18 cellular contexts compared by ENCODE assay signal in genomic region chr16:81071816-81072215, GRCh38. TPM values are rescaled to one million over a fixed set of nuclear protein-coding genes. Genes with fewer than 3 reads are reported as not detected.
DNase-seq lines count a peak whose midpoint lies in the region; ATAC-seq, FAIRE-seq and TF ChIP-seq lines count a peak whose summit lies in the region.
"Had no signal": no experiment of that assay in that cellular context is flagged by ENCODE, and none has a peak within 500 bp of the region (broad histone marks: within the 10 kb centered on the region; RNA-seq: fewer than 3 reads in every experiment).

No MANE protein-coding gene starts in this region.

- H3K4me1 ChIP-seq in K562 (replicated peaks in 1 of 2; ENCODE audit: control insufficient read depth in 2 of 2, insufficient read depth in 2 of 2, low read length in 2 of 2) = peaks cover 5 to 10% of the 10 kb centered on the region in 2 experiments; a peak in 4 of 5 replicates
- H3K4me1 ChIP-seq in effector memory CD4-positive, alpha-beta T cell (ENCODE audit: control insufficient read depth, insufficient read depth, low read length, poor library complexity, severe bottlenecking) = no peaks in the 10 kb centered on the region

- H3K4me2 ChIP-seq in K562 (ENCODE audit: insufficient read depth, low read length) = no peak overlapping the region
- H3K4me2 ChIP-seq: KMS-11 had no signal

- no peak overlapping the region for H3K9ac ChIP-seq in K562 (ENCODE audit: insufficient read depth in 1 of 2, low read depth in 2 of 2, low read length in 2 of 2)
- H3K9ac ChIP-seq: KMS-11 had no signal

- TF ChIP-seq CTCF in K562 (IDR thresholded peaks at IDR 0.05 in 2 of 3, conservative IDR thresholded peaks at IDR 0.05 in 1 of 3; ENCODE audit: insufficient read depth in 2 of 3, low read depth in 1 of 3, low read length in 3 of 3) = no peak

- no peaks in the 10 kb centered on the region for H3K27me3 ChIP-seq in K562 (ENCODE audit: control insufficient read depth in 2 of 2, insufficient read depth in 2 of 2, low read length in 2 of 2)
- no peaks in the 10 kb centered on the region for H3K27me3 ChIP-seq in effector memory CD4-positive, alpha-beta T cell (replicated peaks; ENCODE audit: control insufficient read depth, insufficient read depth, low read length, poor library complexity, severe bottlenecking)
- H3K27me3 ChIP-seq: vagina had no signal

- WGBS in K562 (ENCODE audit: insufficient coverage, low coverage, missing lambda C conversion rate) = 20% methylated on average over 4 of the region's 4 CpGs

- POLR2A ChIA-PET in K562 (lab: Yijun Ruan, JAX) = interaction anchor here (0.7 kb wide), 1 partner anchor 26 kb away, joined by 3 read pairs; no protein-coding TSS in a partner anchor

- no peak for TF ChIP-seq EP300 in K562 (IDR thresholded peaks at IDR 0.05; ENCODE audit: low read length)

- H3K79me2 ChIP-seq in K562 (ENCODE audit: control insufficient read depth, insufficient read depth, low read length) = no peaks in the 10 kb centered on the region

- in situ Hi-C loops in K562 (cut with MboI) = no loop called here

- no peak for TF ChIP-seq POLR2A in K562 (conservative IDR thresholded peaks at IDR 0.05)

- no peaks in the 10 kb centered on the region for H4K20me1 ChIP-seq in K562 (replicated peaks; ENCODE audit: control insufficient read depth, insufficient read depth, low read length)

- TF ChIP-seq RAD21 in K562 (CRISPR knock-in tag; conservative IDR thresholded peaks at IDR 0.05 in 1 of 2, IDR thresholded peaks at IDR 0.05 in 1 of 2) = no peak

- peak; percentile 51 for ATAC-seq in K562
- no peak for ATAC-seq in GM18858 (IDR thresholded peaks at IDR 0.05; ENCODE audit: unreplicated experiment)
- ATAC-seq in HG03469 (IDR thresholded peaks at IDR 0.05; ENCODE audit: unreplicated experiment) = no peak
- ATAC-seq: stimulated activated memory B cell treated with anti-CD40 and anti-IgM and Interleukin-4, amounts not matched to agents 10 μg/mL and 1 μg/mL and 100 μg/mL, for 72 hours had no signal

- H3K27ac ChIP-seq in K562 (ENCODE audit: extremely low read depth, low read depth, low read length) = peak overlapping the region; percentile 29; the same call in 1 of the 3 replicates
- H3K27ac ChIP-seq in effector memory CD4-positive, alpha-beta T cell (ENCODE audit: insufficient read depth, low read length, poor library complexity, severe bottlenecking) = no peak overlapping the region
- H3K27ac ChIP-seq: KMS-11, vagina had no signal

- H3K9me1 ChIP-seq in K562 (ENCODE audit: control insufficient read depth, insufficient read depth, low read length) = no peaks in the 10 kb centered on the region

- no peaks in the 10 kb centered on the region for H3K9me3 ChIP-seq in K562 (replicated peaks; ENCODE audit: control insufficient read depth, insufficient read depth, low read depth, low read length)
- no peaks in the 10 kb centered on the region for H3K9me3 ChIP-seq in effector memory CD4-positive, alpha-beta T cell (ENCODE audit: control insufficient read depth, low read length)
- H3K9me3 ChIP-seq: vagina had no signal

- peak; percentile 85 for FAIRE-seq in K562 (lab: Jason Lieb, UNC)
- FAIRE-seq: H1 had no signal

- no peaks in the 10 kb centered on the region for H3K36me3 ChIP-seq in K562 (ENCODE audit: control insufficient read depth, insufficient read depth, low read length)
- H3K36me3 ChIP-seq in effector memory CD4-positive, alpha-beta T cell (ENCODE audit: control insufficient read depth, insufficient read depth, low read length) = no peaks in the 10 kb centered on the region
- H3K36me3 ChIP-seq: vagina had no signal

- CTCF ChIA-PET in K562 (lab: Yijun Ruan, JAX; ENCODE audit: low intra/inter-chr PET ratio) = no interaction called here

- no peak overlapping the region for H2AFZ ChIP-seq in K562 (ENCODE audit: low read depth, low read length)

- no TSS peak for BruUV-seq in K562 (replicated peaks; lab: Mats Ljungman, UMichigan)

- peak; percentile 55 for DNase-seq in EL
- DNase-seq in MV-4-11 (lab: John Stamatoyannopoulos, UW) = peak; percentile 18
- peak; percentile 61 to 65 (median 63) for DNase-seq in K562 (ENCODE audit: extremely low read depth in 1 of 4, low spot score in 3 of 4)
- DNase-seq in kidney tubule cell (ENCODE audit: low spot score) = peak; percentile 84
- DNase-seq in stimulated activated CD4-positive, alpha-beta T cell treated with anti-CD3 and anti-CD28 coated beads, Interleukin-2, amount 100 ng/mL, for 24 hours = no peak
- DNase-seq in effector memory CD4-positive, alpha-beta T cell = no peak
- DNase-seq: activated B cell treated with CpG ODN at 0.5 μM for 24 hours, activated gamma-delta T cell, NCI-H146, NCI-H446 treated with DMSO at 0.1 percent for 48 hours, nucleus accumbens had no signal

- intact Hi-C loops in K562 (cut with micrococcal nuclease) = no loop called here

- H3K4me3 ChIP-seq in K562 = no peak overlapping the region
- H3K4me3 ChIP-seq in effector memory CD4-positive, alpha-beta T cell (ENCODE audit: insufficient read depth, low read depth, low read length, poor library complexity, severe bottlenecking) = no peak overlapping the region
- H3K4me3 ChIP-seq: vagina had no signal

TF ChIP-seq in K562, 482 proteins besides CTCF, POLR2A, EP300 and RAD21 (continues in another document):
- TF ChIP-seq ZNF444 (CRISPR knock-in tag; IDR thresholded peaks at IDR 0.05) = no peak
- TF ChIP-seq ATF1 (CRISPR knock-in tag; IDR thresholded peaks at IDR 0.05) = no peak
- TF ChIP-seq ATF1 (tag; IDR thresholded peaks at IDR 0.05) = no peak
- no peak for TF ChIP-seq STAT5A (IDR thresholded peaks at IDR 0.05; ENCODE audit: borderline replicate concordance, low read length)

RNA-seq across cellular contexts. Expression of gene C16orf46, which starts 5.2 kb away (rescaled TPM):
- 1.1 and 1.4 TPM in 2 replicates for total RNA-seq in K562 (2011; cell fraction: chromatin; rRNA removed; ENCODE audit: low replicate concordance)
- total RNA-seq in K562 (2011; cell fraction: nucleolus; rRNA removed) = 0.26 and 0.67 TPM in 2 replicates
- 0.53 and 0.81 TPM in 2 replicates for total RNA-seq in K562 (2011; cell fraction: nucleoplasm; rRNA removed)
- total RNA-seq in K562 (2014; rRNA removed) = 0.54 TPM in 1 of 2 replicates, not detected in the other
- total RNA-seq in K562 (2014; rRNA removed; fragmentation: Illumina TruSeq; extraction: Trizol) = 0.19 TPM in 1 of 2 replicates, not detected in the other
- total RNA-seq in K562 (2015; rRNA removed; fragmentation: Illumina TruSeq; extraction: Trizol) = 0.23 and 0.33 TPM in 2 replicates
- total RNA-seq in K562 (2021) = 0.47 and 1.0 TPM in 2 replicates
- 0.35 and 0.36 TPM in 2 replicates for polyA plus RNA-seq in K562 (2011; rRNA removed)
- polyA plus RNA-seq in K562 (2011; cell fraction: cytosol; rRNA removed) = 0.62 and 0.63 TPM in 2 replicates
- 0.31 and 1.1 TPM in 2 replicates for polyA plus RNA-seq in K562 (2011; cell fraction: nucleus; rRNA removed)
- polyA plus RNA-seq in K562 (2012) = 0.98 and 1.7 TPM in 2 replicates
- 0.98 TPM in 1 of 2 replicates, not detected in the other for polyA plus RNA-seq in K562 (2014; fragmentation: Illumina TruSeq; extraction: Trizol)
- polyA plus RNA-seq in K562 (2014; fragmentation: Nextera tagmentation; extraction: Ambion mirVana) = under 1 TPM; 0.10 to 0.13 TPM
- polyA plus RNA-seq in K562 (2014; rRNA removed) = 0.52 and 1.7 TPM in 2 replicates
- polyA minus RNA-seq in K562 (2011; rRNA and poly(A)+ RNA removed) = 0.18 TPM in 1 of 2 replicates, not detected in the other
- not detected in 2 replicates for polyA minus RNA-seq in K562 (2011; cell fraction: cytosol; rRNA and poly(A)+ RNA removed)
- polyA minus RNA-seq in K562 (2011; cell fraction: nucleus; rRNA and poly(A)+ RNA removed) = not detected in 2 replicates
- total RNA-seq: skeletal muscle tissue had no signal

RNA-seq across cellular contexts. Expression of gene GCSH, which starts 24.4 kb away (rescaled TPM):
- total RNA-seq in K562 (2011; cell fraction: chromatin; rRNA removed; ENCODE audit: low replicate concordance) = 13.7 and 40.7 TPM in 2 replicates
- total RNA-seq in K562 (2011; cell fraction: nucleolus; rRNA removed) = 12.3 and 14.3 TPM in 2 replicates
- total RNA-seq in K562 (2011; cell fraction: nucleoplasm; rRNA removed) = 27.1 and 44.8 TPM in 2 replicates
- total RNA-seq in K562 (2014; rRNA removed) (61.0 and 69.3 TPM in 2 replicates), K562 (2014; rRNA removed; fragmentation: Illumina TruSeq; extraction: Trizol) (121 and 129 TPM in 2 replicates), K562 (2015; rRNA removed; fragmentation: Illumina TruSeq; extraction: Trizol) (108 and 119 TPM in 2 replicates), K562 (2021) (89.0 and 89.7 TPM in 2 replicates)
- polyA plus RNA-seq in K562 (2011; rRNA removed) (33.2 and 61.1 TPM in 2 replicates), K562 (2014; fragmentation: Illumina TruSeq; extraction: Trizol) (94.4 and 109 TPM in 2 replicates), K562 (2014; fragmentation: Nextera tagmentation; extraction: Ambion mirVana) (10 to 100 TPM; 35.0 to 35.2 TPM), K562 (2014; rRNA removed) (115 TPM in 2 replicates)
- 17.5 and 17.8 TPM in 2 replicates for polyA plus RNA-seq in K562 (2011; cell fraction: cytosol; rRNA removed)
- 11.1 and 13.3 TPM in 2 replicates for polyA plus RNA-seq in K562 (2011; cell fraction: nucleus; rRNA removed)
- polyA plus RNA-seq in K562 (2012) = 42.4 and 83.6 TPM in 2 replicates
- 18.0 and 18.4 TPM in 2 replicates for polyA minus RNA-seq in K562 (2011; rRNA and poly(A)+ RNA removed)
- 19.1 and 20.1 TPM in 2 replicates for polyA minus RNA-seq in K562 (2011; cell fraction: cytosol; rRNA and poly(A)+ RNA removed)
- polyA minus RNA-seq in K562 (2011; cell fraction: nucleus; rRNA and poly(A)+ RNA removed) = 8.9 and 13.0 TPM in 2 replicates

RNA-seq across cellular contexts. Expression of gene ATMIN, which starts 36.2 kb away (rescaled TPM):
- total RNA-seq in K562 (2011; cell fraction: chromatin; rRNA removed; ENCODE audit: low replicate concordance) = 22.3 and 56.7 TPM in 2 replicates
- total RNA-seq in K562 (2011; cell fraction: nucleolus; rRNA removed) = 18.6 and 19.5 TPM in 2 replicates
- total RNA-seq in K562 (2011; cell fraction: nucleoplasm; rRNA removed) = 27.1 and 32.0 TPM in 2 replicates
- total RNA-seq in K562 (2014; rRNA removed) (16.5 and 20.5 TPM in 2 replicates), K562 (2014; rRNA removed; fragmentation: Illumina TruSeq; extraction: Trizol) (35.3 and 38.8 TPM in 2 replicates), K562 (2015; rRNA removed; fragmentation: Illumina TruSeq; extraction: Trizol) (39.4 and 40.9 TPM in 2 replicates), K562 (2021) (22.5 and 23.4 TPM in 2 replicates)
- polyA plus RNA-seq in K562 (2011; rRNA removed) (21.3 and 29.2 TPM in 2 replicates), K562 (2014; fragmentation: Illumina TruSeq; extraction: Trizol) (28.1 and 31.3 TPM in 2 replicates), K562 (2014; fragmentation: Nextera tagmentation; extraction: Ambion mirVana) (1 to 10 TPM; 6.7 to 7.8 TPM), K562 (2014; rRNA removed) (15.3 and 19.3 TPM in 2 replicates)
- polyA plus RNA-seq in K562 (2011; cell fraction: cytosol; rRNA removed) = 12.2 and 16.4 TPM in 2 replicates
- polyA plus RNA-seq in K562 (2011; cell fraction: nucleus; rRNA removed) = 16.4 and 17.0 TPM in 2 replicates
- 13.7 and 17.9 TPM in 2 replicates for polyA plus RNA-seq in K562 (2012)
- polyA minus RNA-seq in K562 (2011; rRNA and poly(A)+ RNA removed) = 32.5 and 37.6 TPM in 2 replicates
- polyA minus RNA-seq in K562 (2011; cell fraction: cytosol; rRNA and poly(A)+ RNA removed) = 8.8 and 16.4 TPM in 2 replicates
- 13.1 and 24.1 TPM in 2 replicates for polyA minus RNA-seq in K562 (2011; cell fraction: nucleus; rRNA and poly(A)+ RNA removed)

Comparison
In these comparisons a context has a peak if more than half of its experiments do, and no peak if none do; other contexts are left out.
1. DNase-seq: peak in EL (single experiment), MV-4-11 (single experiment), K562 (4 of 4) and kidney tubule cell (single experiment); none in stimulated activated CD4-positive, alpha-beta T cell treated with anti-CD3 and anti-CD28 coated beads, Interleukin-2, amount 100 ng/mL, for 24 hours (0 of 2) and effector memory CD4-positive, alpha-beta T cell (0 of 3).